In genomic region chr6:159892053-159892452, GRCh38 we compare ENCODE assay signal across 22 cellular contexts. TPM values are rescaled to one million over a fixed set of nuclear protein-coding genes. Genes with fewer than 3 reads are reported as not detected.
DNase-seq lines count a peak whose midpoint lies in the region; FAIRE-seq and TF ChIP-seq lines count a peak whose summit lies in the region.
"Had no signal": no experiment of that assay in that cellular context is flagged by ENCODE, and none has a peak within 500 bp of the region (broad histone marks: within the 10 kb centered on the region; RNA-seq: fewer than 3 reads in every experiment).

No MANE protein-coding gene starts in this region.

- no peak overlapping the region for H3K14ac ChIP-seq in neuronal stem cell (ENCODE audit: low read length)

- H3K27ac ChIP-seq in transverse colon (no peak overlapping the region), neuronal stem cell (replicated peaks; ENCODE audit: low read length) (no peak overlapping the region)
- H3K27ac ChIP-seq: A549, GM23248, PC-9, RWPE1, SJSA1 had no signal

- no peak overlapping the region for H2AFZ ChIP-seq in neuronal stem cell (ENCODE audit: low read length)
- H2AFZ ChIP-seq: GM23248, PC-9 had no signal

- WGBS in transverse colon (ENCODE audit: low coverage in 1 of 2), 2 donors = 80 to 81% methylated on average over 1 to 4 of the region's 4 CpGs
- no CpG with 5 or more reads among the region's 4 CpGs for WGBS in neuronal stem cell (ENCODE audit: extremely low coverage in 2 of 2, insufficient read length in 2 of 2, insufficient replicate concordance in 1 of 2), 2 donors

- TF ChIP-seq POLR2A in transverse colon (IDR thresholded peaks at IDR 0.05) = no peak
- TF ChIP-seq POLR2A in H54 (IDR thresholded peaks at IDR 0.05; ENCODE audit: low read depth, low read length) = no peak

- H3K27me3 ChIP-seq in transverse colon (peaks cover 46% of the 10 kb centered on the region), neuronal stem cell (ENCODE audit: control insufficient read depth in 3 of 3, insufficient read depth in 3 of 3, low read depth in 1 of 3, low read length in 3 of 3) (peaks cover 0 to 35% (median 0%) of the 10 kb centered on the region in 3 experiments)

- TF ChIP-seq CTCF in transverse colon (IDR thresholded peaks at IDR 0.05) = no peak

- H3K4me3 ChIP-seq in transverse colon = no peak overlapping the region
- H3K4me3 ChIP-seq in neuronal stem cell (ENCODE audit: low read length in 2 of 2) = no peak overlapping the region
- H3K4me3 ChIP-seq: A549, GM23248, K562, PC-9, SJSA1 had no signal

- H3K4me1 ChIP-seq in transverse colon (no peaks in the 10 kb centered on the region), neuronal stem cell (ENCODE audit: control insufficient read depth in 2 of 2, insufficient read depth in 1 of 2, low read depth in 1 of 2, low read length in 2 of 2) (peaks cover 0 to 5% of the 10 kb centered on the region in 2 donors)
- H3K4me1 ChIP-seq: A549, SJSA1 had no signal

- H4K91ac ChIP-seq in neuronal stem cell (ENCODE audit: low read depth, low read length, poor library complexity) = no peak overlapping the region

- no peak overlapping the region for H2BK120ac ChIP-seq in neuronal stem cell (ENCODE audit: low read depth, low read length)

- FAIRE-seq in H54 (lab: Jason Lieb, UNC) = no peak
- FAIRE-seq: A549, GM19239, K562 had no signal

- H2BK15ac ChIP-seq in neuronal stem cell (ENCODE audit: low read length) = no peak overlapping the region

- H2BK12ac ChIP-seq in neuronal stem cell (ENCODE audit: low read length) = no peak overlapping the region

- no peak overlapping the region for H3K23ac ChIP-seq in neuronal stem cell (ENCODE audit: low read depth, low read length, poor library complexity)

- H2AK5ac ChIP-seq in neuronal stem cell (ENCODE audit: low read depth, low read length) = no peak overlapping the region

- no peaks in the 10 kb centered on the region for H3K36me3 ChIP-seq in transverse colon
- no peaks in the 10 kb centered on the region for H3K36me3 ChIP-seq in neuronal stem cell (replicated peaks in 1 of 2; ENCODE audit: control insufficient read depth in 2 of 2, insufficient read depth in 2 of 2, low read length in 2 of 2)
- H3K36me3 ChIP-seq: SJSA1 had no signal

- no peak for TF ChIP-seq EP300 in transverse colon (IDR thresholded peaks at IDR 0.05; ENCODE audit: low read depth)

- no peak overlapping the region for H3K18ac ChIP-seq in neuronal stem cell (ENCODE audit: low read length)

- H3K9me3 ChIP-seq in transverse colon (no peaks in the 10 kb centered on the region), neuronal stem cell (replicated peaks in 1 of 2; ENCODE audit: control insufficient read depth in 2 of 2, insufficient read depth in 1 of 2, low read depth in 1 of 2, low read length in 2 of 2) (no peaks in the 10 kb centered on the region)
- H3K9me3 ChIP-seq: A549, SJSA1 had no signal

- H2BK5ac ChIP-seq in neuronal stem cell (ENCODE audit: low read length) = no peak overlapping the region

- intact Hi-C loops in transverse colon (cut with DNase I; ENCODE audit: low total_unique reads) = no loop called here

- H4K8ac ChIP-seq in neuronal stem cell (ENCODE audit: low read depth, low read length) = no peak overlapping the region

- peak; percentile 76 for DNase-seq in NCI-H1694 (lab: John Stamatoyannopoulos, UW)
- peak; percentile 60 for DNase-seq in NCI-H69 (lab: John Stamatoyannopoulos, UW)
- peak; percentile 57 for DNase-seq in islet precursor cell
- peak; percentile 19 for DNase-seq in retina
- no peak for DNase-seq in transverse colon
- DNase-seq in neuronal stem cell (ENCODE audit: low spot score) = no peak
- no peak for DNase-seq in H54 (ENCODE audit: insufficient read length, low spot score)
- DNase-seq: Caco-2; CD4-positive, alpha-beta T cell; GF-D8; GM23248; NCI-H1092 treated with DMSO at 0.1 percent for 48 hours; NCI-H146; NCI-H2107; NCI-H748 treated with DMSO at 0.1 percent for 48 hours; PC-9 had no signal

- no peak overlapping the region for H3K9ac ChIP-seq in neuronal stem cell (ENCODE audit: low read depth, low read length, poor library complexity)
- H3K9ac ChIP-seq: GM23248 had no signal

- no peak overlapping the region for H3K4ac ChIP-seq in neuronal stem cell (ENCODE audit: low read length)

- no peaks in the 10 kb centered on the region for H3K79me1 ChIP-seq in neuronal stem cell (ENCODE audit: low read depth, low read length)

- in situ Hi-C loops in transverse colon (cut with MboI; ENCODE audit: low pct_ligation_motif_present in 1 of 4, low pct_unique_long_range_greater_than_20kb in 1 of 4, low sequenced_read_pairs in 3 of 4) = no loop called here

- H3K4me2 ChIP-seq in neuronal stem cell (ENCODE audit: insufficient read depth, low read length, poor library complexity, severe bottlenecking) = no peak overlapping the region
- H3K4me2 ChIP-seq: A549, PC-9 had no signal

RNA-seq across cellular contexts. Expression of gene MAS1, which starts 1.3 kb away (rescaled TPM):
- total RNA-seq in transverse colon = not detected
- not detected for polyA plus RNA-seq in neuronal stem cell (2013, experiment 1 of 2)
- polyA plus RNA-seq in neuronal stem cell (2013, experiment 2 of 2) = not detected
- total RNA-seq: Caco-2; CD4-positive, alpha-beta T cell; GM23248; K562; PC-9; SJSA1 had no signal
- polyA plus RNA-seq: A549, BJ, GM23248, K562 had no signal

Comparison
In these comparisons a context has a peak if more than half of its experiments do, and no peak if none do; other contexts are left out.
1. DNase-seq: peak in NCI-H1694 (single experiment), NCI-H69 (single experiment), islet precursor cell (single experiment) and retina (single experiment); none in transverse colon (single experiment), neuronal stem cell (single experiment) and H54 (single experiment).